Comparison of ENCODE assay signal across 13 cellular contexts in genomic region chr1:159839135-159839849, GRCh38. TPM values are rescaled to one million over a fixed set of nuclear protein-coding genes. Genes with fewer than 3 reads are reported as not detected.
DNase-seq lines count a peak whose midpoint lies in the region; ATAC-seq and TF ChIP-seq lines count a peak whose summit lies in the region.
"Had no signal": no experiment of that assay in that cellular context is flagged by ENCODE, and none has a peak within 500 bp of the region (broad histone marks: within the 10 kb centered on the region; RNA-seq: fewer than 3 reads in every experiment).

No MANE protein-coding gene starts in this region.

- no peaks in the 10 kb centered on the region for H3K36me3 Mint-ChIP-seq in endodermal cell (ENCODE audit: low read depth)
- H3K36me3 Mint-ChIP-seq: type B pancreatic cell had no signal

- POLR2A ChIA-PET in SK-N-SH (lab: Yijun Ruan, JAX): no interaction called here

- TF ChIP-seq RAD21 in SK-N-SH (IDR thresholded peaks at IDR 0.05; ENCODE audit: low read length): no peak

- H3K36me3 ChIP-seq in SK-N-SH (replicated peaks in 1 of 2; ENCODE audit: control insufficient read depth in 1 of 2, insufficient read depth in 2 of 2, low read length in 1 of 2) (no peaks in the 10 kb centered on the region), endodermal cell (ENCODE audit: control insufficient read depth, insufficient read depth, low read length) (no peaks in the 10 kb centered on the region)
- H3K36me3 ChIP-seq: prostate gland had no signal

- H3K9me3 ChIP-seq in SK-N-SH (no peaks in the 10 kb centered on the region), endodermal cell (ENCODE audit: control insufficient read depth, low read length) (no peaks in the 10 kb centered on the region)
- H3K9me3 ChIP-seq: prostate gland had no signal

- DNase-seq in GM10266 (ENCODE audit: extremely low spot score) (peak; percentile 58), DMS153 (lab: John Stamatoyannopoulos, UW) (no peak), NCI-H446 treated with DMSO at 0.1 percent for 48 hours (lab: John Stamatoyannopoulos, UW) (no peak), SK-N-SH (no peak), endodermal cell (no peak)
- DNase-seq: activated CD8-positive, alpha-beta memory T cell treated with anti-CD3 and anti-CD28 coated beads for 24 hours; NCI-H82 had no signal

- TF ChIP-seq CTCF in GM10266 (IDR thresholded peaks at IDR 0.05; ENCODE audit: control insufficient read depth, insufficient read depth, low read depth, missing control alignments) (no peak), SK-N-SH (IDR thresholded peaks at IDR 0.05) (no peak), endodermal cell (conservative IDR thresholded peaks at IDR 0.05) (no peak)

- H3K9ac ChIP-seq in SK-N-SH (no peak overlapping the region), endodermal cell (ENCODE audit: extremely low read depth, low read length, poor library complexity, severe bottlenecking) (no peak overlapping the region)

- H3K4me3 Mint-ChIP-seq in endodermal cell: no peak overlapping the region
- H3K4me3 Mint-ChIP-seq: mesothelial cell of epicardium, type B pancreatic cell had no signal

- no peaks in the 10 kb centered on the region for H4K20me1 ChIP-seq in SK-N-SH (ENCODE audit: insufficient read depth)

- 90% methylated on average over 5 of the region's 5 CpGs for WGBS in SK-N-SH (ENCODE audit: low lambda C conversion rate)
- WGBS in endodermal cell (ENCODE audit: insufficient coverage in 1 of 2, insufficient read length in 1 of 2), 2 experiments: 89 to 94% methylated on average over 2 to 5 of the region's 5 CpGs

- no peaks in the 10 kb centered on the region for H3K9me3 Mint-ChIP-seq in endodermal cell
- H3K9me3 Mint-ChIP-seq: mesothelial cell of epicardium, type B pancreatic cell had no signal

- H3K4me3 ChIP-seq in SK-N-SH (ENCODE audit: low read depth in 2 of 2, low read length in 1 of 2): no peak overlapping the region
- no peak overlapping the region for H3K4me3 ChIP-seq in endodermal cell (ENCODE audit: low read length)
- H3K4me3 ChIP-seq: prostate gland had no signal

- ATAC-seq in GM19035 (IDR thresholded peaks at IDR 0.05; ENCODE audit: unreplicated experiment) (peak; percentile 65), HG02610 (IDR thresholded peaks at IDR 0.05; ENCODE audit: unreplicated experiment) (peak; percentile 70), HG03354 (IDR thresholded peaks at IDR 0.05; ENCODE audit: poor library complexity, severe bottlenecking, unreplicated experiment) (peak; percentile 68)

- no peaks in the 10 kb centered on the region for H3K27me3 ChIP-seq in SK-N-SH (ENCODE audit: insufficient read depth)
- peaks cover 16% of the 10 kb centered on the region for H3K27me3 ChIP-seq in endodermal cell (ENCODE audit: control insufficient read depth, insufficient read depth, low read length, poor library complexity, severe bottlenecking)

- H2AFZ ChIP-seq in SK-N-SH (ENCODE audit: low read depth): no peak overlapping the region

- H3K4me1 Mint-ChIP-seq in endodermal cell: peaks cover 24% of the 10 kb centered on the region

- H3F3A ChIP-seq in SK-N-SH (replicated peaks; ENCODE audit: insufficient read depth): no peaks in the 10 kb centered on the region

- H3K4me1 ChIP-seq in SK-N-SH (ENCODE audit: control insufficient read depth in 1 of 2, insufficient read depth in 2 of 2, low read depth in 1 of 2, low read length in 1 of 2) (peaks cover 0 to 3% of the 10 kb centered on the region in 2 experiments; a peak in 1 of 4 replicates), endodermal cell (ENCODE audit: control insufficient read depth, insufficient read depth, low read length) (peaks cover 11% of the 10 kb centered on the region)
- H3K4me1 ChIP-seq: prostate gland had no signal

- no peaks in the 10 kb centered on the region for H3K9me2 ChIP-seq in SK-N-SH

- no peak overlapping the region for H3K4me2 ChIP-seq in SK-N-SH

- no peak for TF ChIP-seq EP300 in SK-N-SH (IDR thresholded peaks at IDR 0.05; ENCODE audit: borderline replicate concordance in 1 of 2, low read depth in 1 of 2, low read length in 1 of 2)

- H3K27ac Mint-ChIP-seq in endodermal cell: no peak overlapping the region
- H3K27ac Mint-ChIP-seq: mesothelial cell of epicardium, type B pancreatic cell had no signal

- H3K79me2 ChIP-seq in SK-N-SH (ENCODE audit: insufficient read depth): no peaks in the 10 kb centered on the region

- peaks cover 32% of the 10 kb centered on the region for H3K27me3 Mint-ChIP-seq in endodermal cell (ENCODE audit: insufficient read depth)

- H3K27ac ChIP-seq in SK-N-SH (ENCODE audit: low read depth in 2 of 2, low read length in 1 of 2): no peak overlapping the region
- H3K27ac ChIP-seq in endodermal cell (ENCODE audit: low read depth, low read length): no peak overlapping the region
- H3K27ac ChIP-seq: prostate gland had no signal

- CTCF ChIA-PET in SK-N-SH (lab: Yijun Ruan, JAX): interaction anchor here (1.0 to 4.1 kb wide), 5 partner anchors 9 to 51 kb away, joined by 3 to 22 read pairs (median 4); no protein-coding TSS in a partner anchor

TF ChIP-seq in SK-N-SH, 30 proteins besides CTCF, POLR2A, EP300 and RAD21 (continues in another document):
- TF ChIP-seq JUND (IDR thresholded peaks at IDR 0.05) (no peak), SIN3A (IDR thresholded peaks at IDR 0.05; ENCODE audit: borderline replicate concordance, low read depth, low read length) (no peak), REST (IDR thresholded peaks at IDR 0.05; ENCODE audit: low read depth, low read length) (no peak), FOSL2 (IDR thresholded peaks at IDR 0.05; ENCODE audit: borderline replicate concordance, low read depth) (no peak), RCOR1 (IDR thresholded peaks at IDR 0.05; ENCODE audit: low read length) (no peak), GABPA (IDR thresholded peaks at IDR 0.05; ENCODE audit: low read depth) (no peak), NFIC (IDR thresholded peaks at IDR 0.05; ENCODE audit: borderline replicate concordance) (no peak), PBX3 (IDR thresholded peaks at IDR 0.05) (no peak)
- TF ChIP-seq, protein P1, sequence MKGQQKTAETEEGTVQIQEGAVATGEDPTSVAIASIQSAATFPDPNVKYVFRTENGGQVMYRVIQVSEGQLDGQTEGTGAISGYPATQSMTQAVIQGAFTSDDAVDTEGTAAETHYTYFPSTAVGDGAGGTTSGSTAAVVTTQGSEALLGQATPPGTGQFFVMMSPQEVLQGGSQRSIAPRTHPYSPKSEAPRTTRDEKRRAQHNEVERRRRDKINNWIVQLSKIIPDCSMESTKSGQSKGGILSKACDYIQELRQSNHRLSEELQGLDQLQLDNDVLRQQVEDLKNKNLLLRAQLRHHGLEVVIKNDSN (IDR thresholded peaks at IDR 0.05; ENCODE audit: borderline replicate concordance, low read depth): no peak

RNA-seq across cellular contexts. Expression of gene SLAMF8, which starts 12.6 kb away (rescaled TPM):
- polyA plus RNA-seq in SK-N-SH (2012; rRNA removed): not detected in 2 replicates
- not detected in 2 replicates for polyA plus RNA-seq in SK-N-SH (2012; cell fraction: cytosol; rRNA removed)
- polyA plus RNA-seq in SK-N-SH (2012; cell fraction: nucleus; rRNA removed): 0.07 and 0.10 TPM in 2 replicates
- total RNA-seq in endodermal cell: not detected
- polyA plus RNA-seq in endodermal cell (2013, experiment 1 of 2): not detected
- polyA plus RNA-seq in endodermal cell (2013, experiment 2 of 2): not detected
- total RNA-seq: mesothelial cell of epicardium had no signal

RNA-seq across cellular contexts. Expression of gene VSIG8, which starts 23.2 kb away (rescaled TPM):
- polyA plus RNA-seq in SK-N-SH (2012; rRNA removed): not detected in 2 replicates
- 0.03 and 0.08 TPM in 2 replicates for polyA plus RNA-seq in SK-N-SH (2012; cell fraction: cytosol; rRNA removed)
- 0.19 and 0.27 TPM in 2 replicates for polyA plus RNA-seq in SK-N-SH (2012; cell fraction: nucleus; rRNA removed)
- total RNA-seq in endodermal cell: not detected
- not detected for polyA plus RNA-seq in endodermal cell (2013, experiment 1 of 2)
- not detected for polyA plus RNA-seq in endodermal cell (2013, experiment 2 of 2)
- total RNA-seq: mesothelial cell of epicardium, prostate gland had no signal

RNA-seq across cellular contexts. Expression of gene FCRL6, which starts 37.1 kb away (rescaled TPM):
- not detected in 2 replicates for polyA plus RNA-seq in SK-N-SH (2012; rRNA removed)
- not detected in 2 replicates for polyA plus RNA-seq in SK-N-SH (2012; cell fraction: cytosol; rRNA removed)
- 0.05 TPM in 2 replicates for polyA plus RNA-seq in SK-N-SH (2012; cell fraction: nucleus; rRNA removed)
- total RNA-seq in endodermal cell: not detected
- polyA plus RNA-seq in endodermal cell (2013, experiment 1 of 2): not detected
- polyA plus RNA-seq in endodermal cell (2013, experiment 2 of 2): not detected
- total RNA-seq: prostate gland had no signal

RNA-seq across cellular contexts. Expression of gene DUSP23, which starts 58.5 kb away (rescaled TPM):
- 41.2 and 44.3 TPM in 2 replicates for polyA plus RNA-seq in SK-N-SH (2012; rRNA removed)
- 27.1 and 35.7 TPM in 2 replicates for polyA plus RNA-seq in SK-N-SH (2012; cell fraction: cytosol; rRNA removed)
- polyA plus RNA-seq in SK-N-SH (2012; cell fraction: nucleus; rRNA removed): 18.3 and 33.7 TPM in 2 replicates
- total RNA-seq in endodermal cell: 10 to 100 TPM; 28.8 to 32.3 TPM
- polyA plus RNA-seq in endodermal cell (2013, experiment 1 of 2): 7.6 TPM
- 7.4 TPM for polyA plus RNA-seq in endodermal cell (2013, experiment 2 of 2)
